Comparison of ENCODE assay signal across 8 cellular contexts in genomic region chr19:58519087-58519354, GRCh38. TPM values are rescaled to one million over a fixed set of nuclear protein-coding genes. Genes with fewer than 3 reads are reported as not detected.
A peak's percentile ranks its signal among the peaks of the same experiment; 100 is the strongest.
DNase-seq lines count a peak whose midpoint lies in the region; ATAC-seq and TF ChIP-seq lines count a peak whose summit lies in the region.

No MANE protein-coding gene starts in this region.

- H3K4me3 ChIP-seq in Jurkat, Clone E6-1 (ENCODE audit: low read length) = peak overlapping the region; percentile 88
- H3K4me3 ChIP-seq in Panc1 (ENCODE audit: low read depth in 2 of 2, low read length in 2 of 2) (peak overlapping the region; percentile 72 to 98), foreskin fibroblast (ENCODE audit: low read depth in 1 of 2, low read length in 2 of 2) (peak overlapping the region; percentile 56 to 90), neural cell (ENCODE audit: low read length) (peak overlapping the region; percentile 92), urinary bladder (ENCODE audit: low read depth, low read length) (peak overlapping the region; percentile 63)

- H2AFZ ChIP-seq in neural cell (ENCODE audit: low read depth, low read length) = peak overlapping the region; percentile 66

- CTCF ChIA-PET in Panc1 (lab: Charles Lee) = interaction anchor here (0.5 to 3.0 kb wide), 2 partner anchors 13 to 25 kb away, joined by 4 to 11 read pairs; partner anchors contain the start of gene TRIM28
- CTCF ChIA-PET in activated naive CD4-positive, alpha-beta T cell treated with anti-CD3 and anti-CD28 coated beads for 36 hours (lab: Charles Lee) = interaction anchor here (1.0 to 6.4 kb wide), 9 partner anchors 10 to 62 kb away, joined by 3 to 52 read pairs (median 5); partner anchors contain the start of genes CHMP2A and TRIM28

- ATAC-seq in Right ventricle myocardium inferior = peak; percentile 62
- ATAC-seq in Panc1 = peak; percentile 52

- no peaks in the 10 kb centered on the region for H3K27me3 Mint-ChIP-seq in activated naive CD4-positive, alpha-beta T cell treated with anti-CD3 and anti-CD28 coated beads for 36 hours (ENCODE audit: low read depth)

- no peaks in the 10 kb centered on the region for H3K9me2 ChIP-seq in neural cell (ENCODE audit: insufficient read depth, low read length)

- no peaks in the 10 kb centered on the region for H4K20me1 ChIP-seq in neural cell (ENCODE audit: insufficient read depth)

- peak overlapping the region; percentile 99 for H3K27ac ChIP-seq in Panc1 (ENCODE audit: low read length)
- peak overlapping the region; percentile 95 for H3K27ac ChIP-seq in neural cell (ENCODE audit: low read length)
- peak overlapping the region; percentile 90 for H3K27ac ChIP-seq in urinary bladder (ENCODE audit: low read depth)

- intact Hi-C loops in Right ventricle myocardium inferior (cut with DNase I) = loop anchor here (2.0 kb wide), 1 partner anchor 56 kb away; no protein-coding TSS in a partner anchor
- intact Hi-C loops in cardiac septum (cut with DNase I) = loop anchor here (1.0 to 2.0 kb wide), 2 partner anchors 13 to 36 kb away; partner anchors contain the start of gene CHMP2A
- intact Hi-C loops in Panc1 (cut with micrococcal nuclease; ENCODE audit: unreplicated experiment) = loop anchor here (1.0 kb wide), 1 partner anchor 36 kb away; the partner anchor contains the start of gene CHMP2A
- intact Hi-C loops in activated naive CD4-positive, alpha-beta T cell treated with anti-CD3 and anti-CD28 coated beads for 36 hours (cut with micrococcal nuclease) = loop anchor here (1.0 kb wide), 10 partner anchors 25 to 337 kb away; partner anchors contain the start of genes CHMP2A, MZF1, TRIM28 and ZNF324

- peak overlapping the region; percentile 97 for H3K9ac ChIP-seq in neural cell (ENCODE audit: low read length)

- no peak for TF ChIP-seq EP300 in neural cell (conservative IDR thresholded peaks at IDR 0.05; ENCODE audit: poor library complexity, severe bottlenecking)

- DNase-seq in Right ventricle myocardium inferior (ENCODE audit: missing footprints) = peak; percentile 78
- DNase-seq in cardiac septum (ENCODE audit: low spot score) = no peak
- DNase-seq in Jurkat, Clone E6-1 (ENCODE audit: low read depth, low spot score) = peak; percentile 64
- no peak for DNase-seq in Panc1 (ENCODE audit: low read depth, low spot score)
- DNase-seq in activated naive CD4-positive, alpha-beta T cell treated with anti-CD3 and anti-CD28 coated beads for 36 hours = peak; percentile 77
- peak; percentile 67 to 88 for DNase-seq in foreskin fibroblast

- in situ Hi-C loops in Panc1 (cut with HindIII; ENCODE audit: low pct_unique_long_range_greater_than_20kb, low sequenced_read_pairs) = no loop called here

- no TSS peak for BruUV-seq in Panc1 (replicated peaks; lab: Mats Ljungman, UMichigan)

- H3K4me1 ChIP-seq in Panc1 (ENCODE audit: control insufficient read depth, insufficient read depth, low read length) (peaks cover 34% of the 10 kb centered on the region), urinary bladder (ENCODE audit: insufficient read depth) (no peaks in the 10 kb centered on the region)

- peaks cover 7% of the 10 kb centered on the region for H3F3A ChIP-seq in neural cell (ENCODE audit: insufficient read depth, low read length, poor library complexity, severe bottlenecking)

- H3K9me3 ChIP-seq in Panc1 (ENCODE audit: control insufficient read depth, insufficient read depth, low read depth, low read length) (no peaks in the 10 kb centered on the region), neural cell (ENCODE audit: low read length) (no peaks in the 10 kb centered on the region)

- peaks cover 23% of the 10 kb centered on the region for H3K36me3 Mint-ChIP-seq in activated naive CD4-positive, alpha-beta T cell treated with anti-CD3 and anti-CD28 coated beads for 36 hours (ENCODE audit: low read depth)

- peaks cover 13% of the 10 kb centered on the region for H3K79me2 ChIP-seq in neural cell (replicated peaks; ENCODE audit: insufficient read depth, low read length)

- TF ChIP-seq RAD21 in neural cell (conservative IDR thresholded peaks at IDR 0.05) = no peak

- under 1% methylated on average over 14 of the region's 14 CpGs for WGBS in urinary bladder

- peaks cover 40% of the 10 kb centered on the region for H3K4me1 Mint-ChIP-seq in activated naive CD4-positive, alpha-beta T cell treated with anti-CD3 and anti-CD28 coated beads for 36 hours (ENCODE audit: low read depth)

- H3K36me3 ChIP-seq in Panc1 (ENCODE audit: control insufficient read depth, insufficient read depth, low read length) (peaks cover 3% of the 10 kb centered on the region; the same call in 1 of the 2 replicates), neural cell (ENCODE audit: insufficient read depth, low read length) (no peaks in the 10 kb centered on the region), urinary bladder (ENCODE audit: insufficient read depth) (peaks cover 3% of the 10 kb centered on the region)

- H3K27me3 ChIP-seq in Panc1 (ENCODE audit: control insufficient read depth, insufficient read depth, low read length) (no peaks in the 10 kb centered on the region), neural cell (ENCODE audit: insufficient read depth, low read depth, low read length) (no peaks in the 10 kb centered on the region)

- H3K27ac Mint-ChIP-seq in activated naive CD4-positive, alpha-beta T cell treated with anti-CD3 and anti-CD28 coated beads for 36 hours = peak overlapping the region; percentile 98

- H3K9me3 Mint-ChIP-seq in activated naive CD4-positive, alpha-beta T cell treated with anti-CD3 and anti-CD28 coated beads for 36 hours = no peaks in the 10 kb centered on the region

- POLR2A ChIA-PET in Panc1 (lab: Charles Lee) = interaction anchor here (1.6 kb wide), 1 partner anchor 25 kb away, joined by 7 read pairs; the partner anchor contains the start of gene TRIM28

- TF ChIP-seq CTCF in Panc1 (IDR thresholded peaks at IDR 0.05) = peak; percentile 78; the same call in 1 of the 2 replicates
- TF ChIP-seq CTCF in foreskin fibroblast (IDR thresholded peaks at IDR 0.05; ENCODE audit: low read depth, low read length) = peak; percentile 82
- no peak for TF ChIP-seq CTCF in neural cell (IDR thresholded peaks at IDR 0.05; ENCODE audit: poor library complexity, severe bottlenecking)

- peak overlapping the region; percentile 89 for H3K4me2 ChIP-seq in neural cell (ENCODE audit: low read length)

- H3K4me3 Mint-ChIP-seq in activated naive CD4-positive, alpha-beta T cell treated with anti-CD3 and anti-CD28 coated beads for 36 hours = peak overlapping the region; percentile 93

TF ChIP-seq in neural cell, 6 proteins besides CTCF, POLR2A, EP300 and RAD21:
- TF ChIP-seq SMC3 (conservative IDR thresholded peaks at IDR 0.05; ENCODE audit: poor library complexity) (peak; percentile 57), MXI1 (conservative IDR thresholded peaks at IDR 0.05; ENCODE audit: poor library complexity, severe bottlenecking) (no peak)

RNA-seq across cellular contexts. Expression of gene ZBTB45, which starts 0.6 kb away (rescaled TPM):
- total RNA-seq in Right ventricle myocardium inferior (9.9 TPM), cardiac septum (13.8 TPM), Panc1 (2021; ENCODE audit: unreplicated experiment) (24.7 TPM), urinary bladder (3.3 TPM)
- polyA plus RNA-seq in Jurkat, Clone E6-1 (2012; ENCODE audit: insufficient read depth, insufficient read length) = 16.5 TPM
- 33.6 TPM for polyA plus RNA-seq in Panc1 (2012; ENCODE audit: insufficient read length)
- 1 to 10 TPM; 5.5 to 6.0 TPM for total RNA-seq in activated naive CD4-positive, alpha-beta T cell treated with anti-CD3 and anti-CD28 coated beads for 36 hours
- polyA plus RNA-seq in neural cell (5.5 and 6.8 TPM in 2 replicates), urinary bladder (18.4 TPM)
- polyA minus RNA-seq in neural cell = 7.8 and 10.0 TPM in 2 replicates

RNA-seq across cellular contexts. Expression of gene SLC27A5, which starts 7.2 kb away (rescaled TPM):
- total RNA-seq in Right ventricle myocardium inferior = 3.2 TPM
- 2.0 TPM for total RNA-seq in cardiac septum
- 32.6 TPM for polyA plus RNA-seq in Jurkat, Clone E6-1 (2012; ENCODE audit: insufficient read depth, insufficient read length)
- total RNA-seq in Panc1 (2021; ENCODE audit: unreplicated experiment) = 10.7 TPM
- polyA plus RNA-seq in Panc1 (2012; ENCODE audit: insufficient read length) = 34.8 TPM
- total RNA-seq in activated naive CD4-positive, alpha-beta T cell treated with anti-CD3 and anti-CD28 coated beads for 36 hours = 10 to 100 TPM; 13.8 to 14.4 TPM
- polyA plus RNA-seq in neural cell = 14.9 and 19.7 TPM in 2 replicates
- polyA minus RNA-seq in neural cell = 3.4 and 5.6 TPM in 2 replicates
- 3.5 TPM for total RNA-seq in urinary bladder
- polyA plus RNA-seq in urinary bladder = 16.8 TPM

RNA-seq across cellular contexts. Expression of gene TRIM28, which starts 24.8 kb away (rescaled TPM):
- total RNA-seq in Right ventricle myocardium inferior (143 TPM), cardiac septum (140 TPM), Panc1 (2021; ENCODE audit: unreplicated experiment) (767 TPM), urinary bladder (177 TPM)
- polyA plus RNA-seq in Jurkat, Clone E6-1 (2012; ENCODE audit: insufficient read depth, insufficient read length) = 1,014 TPM
- 1,302 TPM for polyA plus RNA-seq in Panc1 (2012; ENCODE audit: insufficient read length)
- 100 to 1,000 TPM; 475 to 483 TPM for total RNA-seq in activated naive CD4-positive, alpha-beta T cell treated with anti-CD3 and anti-CD28 coated beads for 36 hours
- polyA plus RNA-seq in neural cell (227 and 256 TPM in 2 replicates), urinary bladder (282 TPM)
- 305 and 312 TPM in 2 replicates for polyA minus RNA-seq in neural cell

RNA-seq across cellular contexts. Expression of gene CHMP2A, which starts 35.9 kb away (rescaled TPM):
- total RNA-seq in Right ventricle myocardium inferior = 123 TPM
- total RNA-seq in cardiac septum = 138 TPM
- polyA plus RNA-seq in Jurkat, Clone E6-1 (2012; ENCODE audit: insufficient read depth, insufficient read length) = 188 TPM
- 191 TPM for total RNA-seq in Panc1 (2021; ENCODE audit: unreplicated experiment)
- 381 TPM for polyA plus RNA-seq in Panc1 (2012; ENCODE audit: insufficient read length)
- total RNA-seq in activated naive CD4-positive, alpha-beta T cell treated with anti-CD3 and anti-CD28 coated beads for 36 hours = 100 to 1,000 TPM; 109 to 111 TPM
- polyA plus RNA-seq in neural cell = 176 and 189 TPM in 2 replicates
- polyA minus RNA-seq in neural cell = 69.9 and 71.0 TPM in 2 replicates
- 38.4 TPM for total RNA-seq in urinary bladder
- 212 TPM for polyA plus RNA-seq in urinary bladder

RNA-seq across cellular contexts. Expression of gene UBE2M, which starts 39.4 kb away (rescaled TPM):
- total RNA-seq in Right ventricle myocardium inferior (130 TPM), cardiac septum (111 TPM), Panc1 (2021; ENCODE audit: unreplicated experiment) (189 TPM), urinary bladder (31.0 TPM)
- 165 TPM for polyA plus RNA-seq in Jurkat, Clone E6-1 (2012; ENCODE audit: insufficient read depth, insufficient read length)
- 306 TPM for polyA plus RNA-seq in Panc1 (2012; ENCODE audit: insufficient read length)
- total RNA-seq in activated naive CD4-positive, alpha-beta T cell treated with anti-CD3 and anti-CD28 coated beads for 36 hours = 10 to 100 TPM; 91.4 to 93.6 TPM
- polyA plus RNA-seq in neural cell (138 and 151 TPM in 2 replicates), urinary bladder (69.3 TPM)
- 77.9 and 82.3 TPM in 2 replicates for polyA minus RNA-seq in neural cell

Comparison
In these comparisons a context has a peak if more than half of its experiments do, and no peak if none do; other contexts are left out.
1. DNase-seq: peak in Right ventricle myocardium inferior (single experiment), Jurkat, Clone E6-1 (single experiment), activated naive CD4-positive, alpha-beta T cell treated with anti-CD3 and anti-CD28 coated beads for 36 hours (single experiment) and foreskin fibroblast (2 of 2); none in cardiac septum (single experiment) and Panc1 (single experiment).
2. Peak in every context shown above with its lines, with median percentiles within 50 percentile points of each other: H3K4me3 ChIP-seq and H3K27ac ChIP-seq.